Comparison of ENCODE assay signal across 8 cellular contexts in the genomic region with DNA sequence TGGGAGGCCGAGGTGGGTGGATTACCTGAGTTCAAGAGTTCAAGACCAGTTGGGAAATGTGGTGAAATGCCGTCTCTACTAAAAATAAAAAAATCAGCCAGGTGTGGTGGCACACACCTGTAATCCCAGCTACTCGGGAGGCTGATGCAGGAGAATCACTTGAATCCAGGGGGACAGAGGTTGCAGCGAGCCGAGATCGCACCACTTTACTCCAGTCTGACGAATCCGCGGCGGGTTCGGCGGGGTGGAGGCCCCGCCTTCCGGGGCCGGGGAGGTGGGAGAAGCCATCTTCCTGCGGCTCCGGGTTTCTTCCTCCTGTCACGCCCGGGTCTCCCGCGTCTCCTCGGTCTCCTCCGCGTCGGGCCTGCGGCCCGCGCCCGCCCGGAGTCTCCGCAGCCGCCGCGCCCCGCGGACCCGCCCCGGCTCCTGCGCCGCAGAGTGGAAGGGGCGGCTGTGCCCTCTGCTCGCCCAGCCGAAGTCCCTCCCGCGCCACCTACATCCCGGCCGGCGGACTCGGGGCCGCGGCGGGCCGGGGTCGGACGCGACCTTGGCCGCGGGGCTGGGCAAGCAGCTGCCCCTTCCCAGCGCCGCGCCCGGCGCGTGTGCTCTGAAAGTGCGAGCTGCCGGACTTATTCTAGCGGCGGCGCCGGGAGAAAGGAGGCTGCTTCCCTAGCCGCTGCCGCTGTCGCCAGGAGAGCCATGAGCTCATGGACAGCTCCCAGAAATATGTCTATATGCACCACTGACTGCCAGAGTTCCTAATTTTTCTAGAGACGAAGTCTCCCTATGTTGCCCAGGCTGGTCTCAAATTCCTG.
A peak's percentile ranks its signal among the peaks of the same experiment; 100 is the strongest.
DNase-seq lines count a peak whose midpoint lies in the region; ATAC-seq and TF ChIP-seq lines count a peak whose summit lies in the region.
"Not testable (repeated sequence)": the region's sequence is repeated elsewhere in the genome, so short reads cannot be mapped to it uniquely, and the experiment has no call there.

No MANE protein-coding gene starts in this region.

- 0 out of 2 replicates have a peak overlapping the region, but pooled peaks have one; percentile 36 for H3K4me3 ChIP-seq in BLaER1
- peak overlapping the region; percentile 43; the same call in 1 of the 2 replicates for H3K4me3 ChIP-seq in iPS-20b (ENCODE audit: low read length)

- intact Hi-C loops in dendritic cell treated with granulocyte-macrophage colony-stimulating factor and Interleukin-4, amounts not matched to agents 40 ng/mL and 50 ng/mL, for 4 days (cut with micrococcal nuclease), result not testable (repeated sequence)

- H3K9me3 ChIP-seq in BLaER1; iPS-20b (ENCODE audit: insufficient read depth, low read depth, low read length): not testable (repeated sequence)

- ATAC-seq in HG02798 (IDR thresholded peaks at IDR 0.05; ENCODE audit: poor library complexity, unreplicated experiment) (peak; percentile 60), omental fat pad (ENCODE audit: low FRiP score) (peak; percentile 63)

- H3K9me3 Mint-ChIP-seq in dendritic cell treated with granulocyte-macrophage colony-stimulating factor and Interleukin-4, amounts not matched to agents 40 ng/mL and 50 ng/mL, for 4 days, result not testable (repeated sequence)

- peaks cover 11% of the 10 kb centered on the region for H3K36me3 Mint-ChIP-seq in dendritic cell treated with granulocyte-macrophage colony-stimulating factor and Interleukin-4, amounts not matched to agents 40 ng/mL and 50 ng/mL, for 4 days (ENCODE audit: low read depth)

- peak overlapping the region; percentile 74 for H3K27ac Mint-ChIP-seq in dendritic cell treated with granulocyte-macrophage colony-stimulating factor and Interleukin-4, amounts not matched to agents 40 ng/mL and 50 ng/mL, for 4 days

- peak; percentile 7 to 38 (median 21) for DNase-seq in T-helper 2 cell
- peak; percentile 20 for DNase-seq in activated T-helper 9 cell treated with anti-CD3 and anti-CD28 coated beads, Interleukin-2, amount 50 U/mL, for 16 hours (ENCODE audit: low read depth)
- not testable (repeated sequence) for DNase-seq in omental fat pad (ENCODE audit: low spot score)
- DNase-seq in stimulated activated CD8-positive, alpha-beta memory T cell treated with anti-CD3 and anti-CD28 coated beads, Interleukin-7, amount 100 ng/mL, for 24 hours (ENCODE audit: low read depth), result peak; percentile 10

- H3K27me3 ChIP-seq in BLaER1, result peaks cover 11% of the 10 kb centered on the region; the same call in 1 of the 2 replicates
- peaks cover 11% of the 10 kb centered on the region for H3K27me3 ChIP-seq in iPS-20b (ENCODE audit: insufficient read depth, low read length)

- H3K27ac ChIP-seq in BLaER1; iPS-20b (ENCODE audit: low read length): not testable (repeated sequence)

- peak overlapping the region; percentile 75 for H3K4me3 Mint-ChIP-seq in dendritic cell treated with granulocyte-macrophage colony-stimulating factor and Interleukin-4, amounts not matched to agents 40 ng/mL and 50 ng/mL, for 4 days

- H3K4me2 ChIP-seq in BLaER1, result peak overlapping the region; percentile 44

- not testable (repeated sequence) for H3K4me1 Mint-ChIP-seq in dendritic cell treated with granulocyte-macrophage colony-stimulating factor and Interleukin-4, amounts not matched to agents 40 ng/mL and 50 ng/mL, for 4 days (ENCODE audit: low read depth)

- not testable (repeated sequence) for TF ChIP-seq CTCF in omental fat pad (IDR thresholded peaks at IDR 0.05)

- not testable (repeated sequence) for H3K4me1 ChIP-seq in BLaER1; iPS-20b (ENCODE audit: insufficient read depth, low read length)

- H4K20me1 ChIP-seq in BLaER1, result not testable (repeated sequence)

- not testable (repeated sequence) for H3K9ac ChIP-seq in BLaER1; iPS-20b (ENCODE audit: low read depth, low read length)

- not testable (repeated sequence) for H3K27me3 Mint-ChIP-seq in dendritic cell treated with granulocyte-macrophage colony-stimulating factor and Interleukin-4, amounts not matched to agents 40 ng/mL and 50 ng/mL, for 4 days

- not testable (repeated sequence) for H3K36me3 ChIP-seq in BLaER1; iPS-20b (ENCODE audit: insufficient read depth, low read depth, low read length)
